ENCODE assay signal across 8 cellular contexts in the genomic region with DNA sequence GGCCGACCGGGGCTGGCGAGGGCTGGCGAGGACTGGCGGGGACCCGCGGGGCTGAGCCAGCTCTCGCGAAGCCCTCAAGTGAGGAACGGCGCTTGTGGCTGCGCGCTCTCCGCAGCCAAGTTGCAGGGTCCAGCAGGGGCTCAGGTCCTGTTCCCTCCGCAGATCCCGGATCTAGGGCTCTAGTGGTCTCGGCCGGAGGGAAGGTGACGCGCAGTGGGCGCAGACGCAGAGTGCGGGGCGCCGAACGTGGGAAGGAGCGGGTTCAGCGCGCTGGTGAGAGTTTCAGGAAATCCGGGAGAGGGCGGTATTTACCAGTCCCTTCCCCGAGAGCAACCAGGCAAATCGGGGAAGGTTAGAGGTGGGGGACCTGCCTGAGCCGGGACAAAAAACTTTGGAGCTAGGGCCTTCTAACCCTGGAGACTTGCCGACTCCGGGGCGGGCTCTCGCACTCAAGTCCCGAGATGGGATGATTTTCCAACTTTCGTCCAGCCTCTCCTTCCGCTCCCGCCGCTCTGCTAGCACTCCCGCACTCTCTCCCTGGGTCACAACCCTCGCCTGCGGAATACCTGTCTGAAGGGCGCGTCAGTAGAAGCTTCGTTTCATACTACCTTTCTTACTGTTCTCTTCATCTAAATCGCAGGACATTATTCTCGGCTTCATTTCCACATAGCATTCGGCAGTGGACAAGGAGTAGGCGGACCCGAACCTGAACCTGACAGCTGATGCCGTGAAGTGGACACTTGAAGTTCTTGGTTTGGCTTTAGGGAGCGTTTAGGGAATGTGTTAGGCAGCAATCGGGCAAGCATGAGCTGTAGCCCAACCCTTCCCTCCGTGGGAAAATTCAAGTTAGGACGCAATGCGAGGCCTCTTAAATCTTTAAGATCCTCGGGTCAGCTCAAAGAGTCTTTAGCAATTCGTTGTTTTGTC. TPM values are rescaled to one million over a fixed set of nuclear protein-coding genes. Genes with fewer than 3 reads are reported as not detected.
DNase-seq lines count a peak whose midpoint lies in the region; ATAC-seq and TF ChIP-seq lines count a peak whose summit lies in the region.

No MANE protein-coding gene starts in this region.

- no peaks in the 10 kb centered on the region for H3K9me3 ChIP-seq in esophagus muscularis mucosa

- no peaks in the 10 kb centered on the region for H3K36me3 Mint-ChIP-seq in osteocyte (ENCODE audit: unreplicated experiment)

- peak overlapping the region; percentile 39 to 57 (median 44) for H3K4me3 ChIP-seq in esophagus muscularis mucosa

- no peak for ATAC-seq in HG03175 (IDR thresholded peaks at IDR 0.05; ENCODE audit: unreplicated experiment)

- H3K4me3 Mint-ChIP-seq in osteocyte (ENCODE audit: unreplicated experiment): peak overlapping the region; percentile 74

- H3K36me3 ChIP-seq in esophagus muscularis mucosa: no peaks in the 10 kb centered on the region

- 3% methylated on average over 40 of the region's 62 CpGs for WGBS in esophagus muscularis mucosa

- no peaks in the 10 kb centered on the region for H3K9me3 Mint-ChIP-seq in osteocyte (ENCODE audit: unreplicated experiment)

- H3K27me3 ChIP-seq in esophagus muscularis mucosa: peaks cover 7 to 95% (median 48%) of the 10 kb centered on the region in 4 donors

- H3K27me3 Mint-ChIP-seq in osteocyte (ENCODE audit: unreplicated experiment): peaks cover 82% of the 10 kb centered on the region

- intact Hi-C loops in esophagus muscularis mucosa (cut with DNase I): loop anchor here (5.0 kb wide), 2 partner anchors 294 to 499 kb away; no protein-coding TSS in a partner anchor

- TF ChIP-seq EP300 in esophagus muscularis mucosa (IDR thresholded peaks at IDR 0.05): no peak

- peaks cover 17 to 21% (median 19%) of the 10 kb centered on the region in 4 donors for H3K4me1 ChIP-seq in esophagus muscularis mucosa

- no peak overlapping the region for H3K27ac ChIP-seq in esophagus muscularis mucosa (replicated peaks in 1 of 4)

- H3K4me1 Mint-ChIP-seq in osteocyte (ENCODE audit: unreplicated experiment): peaks cover 16% of the 10 kb centered on the region

- H3K27ac Mint-ChIP-seq in osteocyte (ENCODE audit: unreplicated experiment): no peak overlapping the region

- peak; percentile 78 to 93 (median 89) for DNase-seq in NCI-H1417 (lab: John Stamatoyannopoulos, UW)
- no peak for DNase-seq in NCI-H1417 treated with DMSO at 0.1 percent for 48 hours (lab: John Stamatoyannopoulos, UW)
- DNase-seq in NCI-H526 (lab: John Stamatoyannopoulos, UW): peak; percentile 57 to 82
- DNase-seq in esophagus muscularis mucosa (ENCODE audit: extremely low spot score): peak; percentile 88
- no peak for DNase-seq in osteocyte (ENCODE audit: extremely low spot score, unreplicated experiment)
- DNase-seq in stimulated activated CD4-positive, alpha-beta T cell treated with anti-CD3 and anti-CD28 coated beads, Interleukin-4, amount 100 ng/mL, for 1 hour: no peak
- DNase-seq in NOMO-1 treated with dmso at 0.1 percent for 144 hours (lab: John Stamatoyannopoulos, UW; ENCODE audit: unreplicated experiment): no peak

- no peak for TF ChIP-seq POLR2A in esophagus muscularis mucosa (IDR thresholded peaks at IDR 0.05; ENCODE audit: low read depth)

- TF ChIP-seq CTCF in esophagus muscularis mucosa (IDR thresholded peaks at IDR 0.05) (peak; percentile 34 to 51 (median 44)), osteocyte (IDR thresholded peaks at IDR 0.05) (peak; percentile 86)

RNA-seq across cellular contexts. Expression of a gene that starts 13.6 kb away (rescaled TPM):
- total RNA-seq in esophagus muscularis mucosa (1 to 10 TPM in 1 of 4 donors, under 1 TPM in 3; 0.50 to 2.1 (median 0.77) TPM), osteocyte (3.9 and 4.6 TPM in 2 replicates)

Comparison
In these comparisons a context has a peak if more than half of its experiments do, and no peak if none do; other contexts are left out.
1. DNase-seq: peak in NCI-H1417 (3 of 3), NCI-H526 (2 of 2) and esophagus muscularis mucosa (single experiment); none in NCI-H1417 treated with DMSO at 0.1 percent for 48 hours (single experiment), osteocyte (single experiment), stimulated activated CD4-positive, alpha-beta T cell treated with anti-CD3 and anti-CD28 coated beads, Interleukin-4, amount 100 ng/mL, for 1 hour (single experiment) and NOMO-1 treated with dmso at 0.1 percent for 144 hours (single experiment).